In genomic region chr3:197008436-197009209, GRCh38 we compare ENCODE assay signal across 9 cellular contexts. TPM values are rescaled to one million over a fixed set of nuclear protein-coding genes. Genes with fewer than 3 reads are reported as not detected.
DNase-seq lines count a peak whose midpoint lies in the region; ATAC-seq, FAIRE-seq and TF ChIP-seq lines count a peak whose summit lies in the region.
"Had no signal": no experiment of that assay in that cellular context is flagged by ENCODE, and none has a peak within 500 bp of the region (broad histone marks: within the 10 kb centered on the region; RNA-seq: fewer than 3 reads in every experiment).

No MANE protein-coding gene starts in this region.

- no peak overlapping the region for H3K9ac ChIP-seq in K562 (ENCODE audit: insufficient read depth in 1 of 2, low read depth in 2 of 2, low read length in 2 of 2)

- peaks cover 3 to 45% of the 10 kb centered on the region in 2 experiments; a peak in 3 of 5 replicates for H3K4me1 ChIP-seq in K562 (replicated peaks in 1 of 2; ENCODE audit: control insufficient read depth in 2 of 2, insufficient read depth in 2 of 2, low read length in 2 of 2)
- H3K4me1 ChIP-seq in naive thymus-derived CD4-positive, alpha-beta T cell (ENCODE audit: control insufficient read depth in 2 of 2, insufficient read depth in 2 of 2, low read length in 2 of 2) = peaks cover 7 to 8% of the 10 kb centered on the region in 2 donors

- no peak for TF ChIP-seq RAD21 in K562 (CRISPR knock-in tag; conservative IDR thresholded peaks at IDR 0.05 in 1 of 2, IDR thresholded peaks at IDR 0.05 in 1 of 2)

- BruUV-seq in K562 (replicated peaks; lab: Mats Ljungman, UMichigan) = no TSS peak

- H3K4me1 Mint-ChIP-seq in naive thymus-derived CD4-positive, alpha-beta T cell = peaks cover 3 to 13% (median 9%) of the 10 kb centered on the region in 7 donors
- H3K4me1 Mint-ChIP-seq in HFFc6 (ENCODE audit: low read depth) = no peaks in the 10 kb centered on the region

- no peak for TF ChIP-seq POLR2A in K562 (conservative IDR thresholded peaks at IDR 0.05)

- H3K27me3 ChIP-seq in H7 (ENCODE audit: control insufficient read depth, insufficient read depth, low read length) (peaks cover 18% of the 10 kb centered on the region), K562 (ENCODE audit: control insufficient read depth in 2 of 2, insufficient read depth in 2 of 2, low read length in 2 of 2) (no peaks in the 10 kb centered on the region)
- no peaks in the 10 kb centered on the region for H3K27me3 ChIP-seq in naive thymus-derived CD4-positive, alpha-beta T cell (ENCODE audit: control insufficient read depth in 2 of 2, insufficient read depth in 2 of 2, low read length in 2 of 2)

- H3K27me3 Mint-ChIP-seq in naive thymus-derived CD4-positive, alpha-beta T cell = no peaks in the 10 kb centered on the region
- H3K27me3 Mint-ChIP-seq in HFFc6 (ENCODE audit: insufficient read depth) = peaks cover 10% of the 10 kb centered on the region

- H3K4me2 ChIP-seq in K562 (ENCODE audit: insufficient read depth, low read length) = no peak overlapping the region

- peaks cover 0 to 1% (median 0%) of the 10 kb centered on the region in 5 donors for H3K36me3 Mint-ChIP-seq in naive thymus-derived CD4-positive, alpha-beta T cell
- H3K36me3 Mint-ChIP-seq in HFFc6 (ENCODE audit: low read depth) = no peaks in the 10 kb centered on the region
- H3K36me3 Mint-ChIP-seq: CD4-positive, CD25-positive, alpha-beta regulatory T cell had no signal

- no peak for ATAC-seq in K562
- peak; percentile 14 for ATAC-seq in naive thymus-derived CD4-positive, alpha-beta T cell
- ATAC-seq: HCT116 had no signal

- FAIRE-seq in K562 (lab: Jason Lieb, UNC) = no peak

- H3K4me3 ChIP-seq in H7 (ENCODE audit: insufficient read depth, low read depth, low read length) = no peak overlapping the region
- no peak overlapping the region for H3K4me3 ChIP-seq in K562
- H3K4me3 ChIP-seq in naive thymus-derived CD4-positive, alpha-beta T cell (ENCODE audit: low read length) = no peak overlapping the region

- DNase-seq in H7 (peak; percentile 62), K562 (ENCODE audit: extremely low read depth in 1 of 4, low spot score in 3 of 4) (no peak), HFFc6 (no peak), RKO (ENCODE audit: low spot score) (no peak), kidney glomerular epithelial cell (lab: John Stamatoyannopoulos, UW) (no peak)
- no peak for DNase-seq in naive thymus-derived CD4-positive, alpha-beta T cell
- DNase-seq: CD4-positive, CD25-positive, alpha-beta regulatory T cell; DMS 273 treated with DMSO at 0.1 percent for 48 hours had no signal

- no peak overlapping the region for H3K4me3 Mint-ChIP-seq in naive thymus-derived CD4-positive, alpha-beta T cell
- H3K4me3 Mint-ChIP-seq in HFFc6 = no peak overlapping the region
- H3K4me3 Mint-ChIP-seq: CD4-positive, CD25-positive, alpha-beta regulatory T cell had no signal

- H3K79me2 ChIP-seq in K562 (ENCODE audit: control insufficient read depth, insufficient read depth, low read length) = no peaks in the 10 kb centered on the region

- intact Hi-C loops in K562 (cut with micrococcal nuclease) = no loop called here
- intact Hi-C loops in naive thymus-derived CD4-positive, alpha-beta T cell (cut with micrococcal nuclease) = no loop called here

- POLR2A ChIA-PET in K562 (lab: Yijun Ruan, JAX) = interaction anchor here (0.6 to 1.0 kb wide), 2 partner anchors 13 to 312 kb away, joined by 3 to 4 read pairs; no protein-coding TSS in a partner anchor
- POLR2A ChIA-PET in naive thymus-derived CD4-positive, alpha-beta T cell (lab: Charles Lee) = no interaction called here

- no peak overlapping the region for H3K27ac Mint-ChIP-seq in naive thymus-derived CD4-positive, alpha-beta T cell
- no peak overlapping the region for H3K27ac Mint-ChIP-seq in HFFc6
- H3K27ac Mint-ChIP-seq: CD4-positive, CD25-positive, alpha-beta regulatory T cell had no signal

- no peaks in the 10 kb centered on the region for H3K9me1 ChIP-seq in K562 (ENCODE audit: control insufficient read depth, insufficient read depth, low read length)

- no peak overlapping the region for H3K27ac ChIP-seq in K562 (ENCODE audit: extremely low read depth, low read depth, low read length)
- H3K27ac ChIP-seq in naive thymus-derived CD4-positive, alpha-beta T cell (ENCODE audit: low read depth, low read length) = no peak overlapping the region

- no peaks in the 10 kb centered on the region for H3K9me3 ChIP-seq in K562 (replicated peaks; ENCODE audit: control insufficient read depth, insufficient read depth, low read depth, low read length)
- no peaks in the 10 kb centered on the region for H3K9me3 ChIP-seq in naive thymus-derived CD4-positive, alpha-beta T cell (ENCODE audit: control insufficient read depth in 2 of 3, low read length in 3 of 3)

- H3K9me3 Mint-ChIP-seq in naive thymus-derived CD4-positive, alpha-beta T cell = no peaks in the 10 kb centered on the region
- H3K9me3 Mint-ChIP-seq in HFFc6 = no peaks in the 10 kb centered on the region
- H3K9me3 Mint-ChIP-seq: CD4-positive, CD25-positive, alpha-beta regulatory T cell had no signal

- H3K36me3 ChIP-seq in H7 (replicated peaks; ENCODE audit: control insufficient read depth, insufficient read depth, low read length) (no peaks in the 10 kb centered on the region), K562 (ENCODE audit: control insufficient read depth, insufficient read depth, low read length) (no peaks in the 10 kb centered on the region)
- H3K36me3 ChIP-seq in naive thymus-derived CD4-positive, alpha-beta T cell (ENCODE audit: control insufficient read depth in 2 of 3, insufficient read depth in 3 of 3, low read length in 3 of 3) = no peaks in the 10 kb centered on the region

- no peaks in the 10 kb centered on the region for H4K20me1 ChIP-seq in K562 (replicated peaks; ENCODE audit: control insufficient read depth, insufficient read depth, low read length)

- H2AFZ ChIP-seq in K562 (ENCODE audit: low read depth, low read length) = no peak overlapping the region

- in situ Hi-C loops in K562 (cut with MboI) = no loop called here

- no peak for TF ChIP-seq CTCF in K562 (IDR thresholded peaks at IDR 0.05 in 2 of 3, conservative IDR thresholded peaks at IDR 0.05 in 1 of 3; ENCODE audit: insufficient read depth in 2 of 3, low read depth in 1 of 3, low read length in 3 of 3)
- no peak for TF ChIP-seq CTCF in HFFc6 (IDR thresholded peaks at IDR 0.05)

- whole genome bisulfite sequencing in K562 (ENCODE audit: insufficient coverage, low coverage, missing lambda C conversion rate) = 69% methylated on average over 27 of the region's 27 CpGs

- CTCF ChIA-PET in K562 (lab: Yijun Ruan, JAX; ENCODE audit: low intra/inter-chr PET ratio) = interaction anchor here (0.6 kb wide), 1 partner anchor 179 kb away, joined by 3 read pairs; no protein-coding TSS in a partner anchor
- CTCF ChIA-PET in naive thymus-derived CD4-positive, alpha-beta T cell (lab: Charles Lee) = no interaction called here

- no peak for TF ChIP-seq EP300 in K562 (IDR thresholded peaks at IDR 0.05; ENCODE audit: low read length)

RNA-seq across cellular contexts. Expression of gene MELTF, which starts 21.0 kb away (rescaled TPM):
- 3.5 and 4.8 TPM in 2 replicates for total RNA-seq in H7 (2014; rRNA removed; shearing (Covaris generic))
- total RNA-seq in K562 (2011; cell fraction: chromatin; rRNA removed; ENCODE audit: low replicate concordance) = 21.6 and 62.0 TPM in 2 replicates
- total RNA-seq in K562 (2011; cell fraction: nucleolus; rRNA removed) = 25.8 and 34.5 TPM in 2 replicates
- 24.9 and 29.2 TPM in 2 replicates for total RNA-seq in K562 (2011; cell fraction: nucleoplasm; rRNA removed)
- total RNA-seq in K562 (2014; rRNA removed) (6.8 and 8.4 TPM in 2 replicates), K562 (2014; rRNA removed; fragmentation: Illumina TruSeq; extraction: Trizol) (3.0 and 3.3 TPM in 2 replicates), K562 (2015; rRNA removed; fragmentation: Illumina TruSeq; extraction: Trizol) (3.8 and 4.5 TPM in 2 replicates), K562 (2021) (10.5 and 11.7 TPM in 2 replicates)
- polyA plus RNA-seq in K562 (2011; rRNA removed) (4.0 and 4.8 TPM in 2 replicates), K562 (2014; fragmentation: Illumina TruSeq; extraction: Trizol) (3.7 and 4.9 TPM in 2 replicates), K562 (2014; fragmentation: Nextera tagmentation; extraction: Ambion mirVana) (under 1 TPM; 0.35 to 0.52 TPM), K562 (2014; rRNA removed) (8.1 and 8.6 TPM in 2 replicates)
- 3.0 and 7.4 TPM in 2 replicates for polyA plus RNA-seq in K562 (2011; cell fraction: cytosol; rRNA removed)
- 17.2 and 37.9 TPM in 2 replicates for polyA plus RNA-seq in K562 (2011; cell fraction: nucleus; rRNA removed)
- 6.7 and 10.6 TPM in 2 replicates for polyA plus RNA-seq in K562 (2012)
- 2.2 and 4.0 TPM in 2 replicates for polyA minus RNA-seq in K562 (2011; rRNA and poly(A)+ RNA removed)
- 1.9 and 4.6 TPM in 2 replicates for polyA minus RNA-seq in K562 (2011; cell fraction: cytosol; rRNA and poly(A)+ RNA removed)
- polyA minus RNA-seq in K562 (2011; cell fraction: nucleus; rRNA and poly(A)+ RNA removed) = 11.0 and 16.4 TPM in 2 replicates
- total RNA-seq in naive thymus-derived CD4-positive, alpha-beta T cell = 1 to 10 TPM in 3 of 5 experiments, under 1 TPM in 2; 0.51 to 7.6 (median 2.7) TPM
- under 1 TPM in 1 of 2 donors, not detected in 1; 0.09 TPM for polyA plus RNA-seq in naive thymus-derived CD4-positive, alpha-beta T cell
- 1 to 10 TPM; 1.1 to 3.8 (median 2.5) TPM for total RNA-seq in HFFc6 (2021; fragmentation: NEBNext Ultra II Directional; extraction: Animal tissue kit (Norgen Biotek cat#: 25700))

RNA-seq across cellular contexts. Expression of gene PIGZ, which starts 40.0 kb away (rescaled TPM):
- 0.55 and 1.2 TPM in 2 replicates for total RNA-seq in H7 (2014; rRNA removed; shearing (Covaris generic))
- total RNA-seq in K562 (2011; cell fraction: chromatin; rRNA removed; ENCODE audit: low replicate concordance) = 3.6 and 5.8 TPM in 2 replicates
- total RNA-seq in K562 (2011; cell fraction: nucleolus; rRNA removed) = 2.3 and 3.3 TPM in 2 replicates
- 3.5 and 4.7 TPM in 2 replicates for total RNA-seq in K562 (2011; cell fraction: nucleoplasm; rRNA removed)
- total RNA-seq in K562 (2014; rRNA removed) = 0.54 and 0.73 TPM in 2 replicates
- 0.48 and 0.76 TPM in 2 replicates for total RNA-seq in K562 (2014; rRNA removed; fragmentation: Illumina TruSeq; extraction: Trizol)
- 0.30 and 0.54 TPM in 2 replicates for total RNA-seq in K562 (2015; rRNA removed; fragmentation: Illumina TruSeq; extraction: Trizol)
- total RNA-seq in K562 (2021) = 0.87 and 1.0 TPM in 2 replicates
- polyA plus RNA-seq in K562 (2011; rRNA removed) = 1.8 and 2.8 TPM in 2 replicates
- polyA plus RNA-seq in K562 (2011; cell fraction: cytosol; rRNA removed) = 2.3 and 2.8 TPM in 2 replicates
- 4.7 and 6.2 TPM in 2 replicates for polyA plus RNA-seq in K562 (2011; cell fraction: nucleus; rRNA removed)
- 1.2 and 4.7 TPM in 2 replicates for polyA plus RNA-seq in K562 (2012)
- 0.79 and 0.91 TPM in 2 replicates for polyA plus RNA-seq in K562 (2014; fragmentation: Illumina TruSeq; extraction: Trizol)
- under 1 TPM; 0.15 TPM for polyA plus RNA-seq in K562 (2014; fragmentation: Nextera tagmentation; extraction: Ambion mirVana)
- 1.2 and 2.0 TPM in 2 replicates for polyA plus RNA-seq in K562 (2014; rRNA removed)
- 1.0 and 1.1 TPM in 2 replicates for polyA minus RNA-seq in K562 (2011; rRNA and poly(A)+ RNA removed)
- polyA minus RNA-seq in K562 (2011; cell fraction: cytosol; rRNA and poly(A)+ RNA removed) = 1.1 and 1.3 TPM in 2 replicates
- polyA minus RNA-seq in K562 (2011; cell fraction: nucleus; rRNA and poly(A)+ RNA removed) = 1.00 and 1.2 TPM in 2 replicates
- total RNA-seq in naive thymus-derived CD4-positive, alpha-beta T cell = 1 to 10 TPM in 2 of 5 experiments, under 1 TPM in 2, not detected in 1; 0.22 to 2.7 (median 1.6) TPM
- under 1 TPM; 0.20 to 0.65 TPM for polyA plus RNA-seq in naive thymus-derived CD4-positive, alpha-beta T cell
- total RNA-seq in HFFc6 (2021; fragmentation: NEBNext Ultra II Directional; extraction: Animal tissue kit (Norgen Biotek cat#: 25700)) = 1 to 10 TPM; 2.9 to 4.3 (median 3.7) TPM
